In genomic region chr12:32312049-32312670, GRCh38 we compare ENCODE assay signal across 8 cellular contexts.
A peak's percentile ranks its signal among the peaks of the same experiment; 100 is the strongest.
DNase-seq lines count a peak whose midpoint lies in the region; ATAC-seq and TF ChIP-seq lines count a peak whose summit lies in the region.

No MANE protein-coding gene starts in this region.

- in situ Hi-C loops in GM13977 (cut with MboI; ENCODE audit: low pct_unique_long_range_greater_than_20kb, low sequenced_read_pairs, unreplicated experiment): loop anchor here (25.0 kb wide), 1 partner anchor 250 kb away; no protein-coding TSS in a partner anchor

- CTCF ChIA-PET in AG04449 (lab: Yijun Ruan, JAX): interaction anchor here (0.6 to 12.7 kb wide), 32 partner anchors 10 to 813 kb away, joined by 3 to 138 read pairs (median 4); partner anchors contain the start of gene BICD1

- H3K27ac ChIP-seq in WERI-Rb-1 (no peak overlapping the region), heart right ventricle (peak overlapping the region in 1 of 10 donors; percentile 47), smooth muscle cell (ENCODE audit: low read depth) (no peak overlapping the region)

- H3K4me2 ChIP-seq in smooth muscle cell: no peak overlapping the region

- TF ChIP-seq CTCF in AG04449 (IDR thresholded peaks at IDR 0.05; ENCODE audit: insufficient read depth, low read length, missing control alignments): peak; percentile 32
- TF ChIP-seq CTCF in GM13977 (IDR thresholded peaks at IDR 0.05; ENCODE audit: extremely low read depth, insufficient read depth, missing control alignments): peak; percentile 49
- peak; percentile 23; the same call in 1 of the 2 replicates for TF ChIP-seq CTCF in WERI-Rb-1 (IDR thresholded peaks at IDR 0.05; ENCODE audit: low read depth, low read length)
- peak; percentile 18 to 71 (median 55) for TF ChIP-seq CTCF in heart right ventricle (IDR thresholded peaks at IDR 0.05)
- peak; percentile 49 for TF ChIP-seq CTCF in smooth muscle cell (IDR thresholded peaks at IDR 0.05; ENCODE audit: borderline replicate concordance, insufficient read depth, poor library complexity, severe bottlenecking)

- no peak overlapping the region for H3K9ac ChIP-seq in smooth muscle cell (ENCODE audit: low read depth)

- 88 to 94% methylated on average over 2 of the region's 2 CpGs for WGBS in heart right ventricle, 2 donors
- 90% methylated on average over 2 of the region's 2 CpGs for WGBS in smooth muscle cell (ENCODE audit: low lambda C conversion rate)

- POLR2A ChIA-PET in AG04449 (lab: Yijun Ruan, JAX): interaction anchor here (1.3 kb wide), 1 partner anchor 252 kb away, joined by 5 read pairs; no protein-coding TSS in a partner anchor

- H3K4me1 ChIP-seq in heart right ventricle (peaks cover 0 to 22% (median 5%) of the 10 kb centered on the region in 9 donors), smooth muscle cell (ENCODE audit: low read depth) (peaks cover 6% of the 10 kb centered on the region)

- no peaks in the 10 kb centered on the region; the same call in 1 of the 2 replicates for H3K36me3 ChIP-seq in WERI-Rb-1
- H3K36me3 ChIP-seq in heart right ventricle: peaks cover 0 to 5% (median 0%) of the 10 kb centered on the region in 9 donors
- H3K36me3 ChIP-seq in smooth muscle cell (ENCODE audit: low read depth): no peaks in the 10 kb centered on the region

- H3K4me3 ChIP-seq in AG04449 (ENCODE audit: low read depth, low read length) (no peak overlapping the region), WERI-Rb-1 (ENCODE audit: low read depth, low read length) (no peak overlapping the region), heart right ventricle (no peak overlapping the region), smooth muscle cell (no peak overlapping the region)

- DNase-seq in AG04449 (ENCODE audit: low read depth, low spot score) (peak; percentile 14), GM13977 (ENCODE audit: low spot score) (peak; percentile 36), NCI-H2081 treated with DMSO at 0.1 percent for 48 hours (lab: John Stamatoyannopoulos, UW) (peak; percentile 38), WERI-Rb-1 (no peak), heart right ventricle (no peak), smooth muscle cell (lab: John Stamatoyannopoulos, UW; ENCODE audit: unreplicated experiment) (no peak)
- no peak for DNase-seq in stimulated activated naive CD4-positive, alpha-beta T cell treated with Interleukin-2 at 50 U/mL for 16 hours (lab: John Stamatoyannopoulos, UW)

- no peaks in the 10 kb centered on the region for H3F3A ChIP-seq in smooth muscle cell (ENCODE audit: low read depth)

- no peaks in the 10 kb centered on the region for H4K20me1 ChIP-seq in smooth muscle cell (ENCODE audit: low read depth)

- no peak overlapping the region for H2AFZ ChIP-seq in smooth muscle cell (ENCODE audit: low read depth)

- ATAC-seq in heart right ventricle (peak in 2 of 8 donors; percentile 62 to 64), GM18858 (IDR thresholded peaks at IDR 0.05; ENCODE audit: unreplicated experiment) (no peak)

- intact Hi-C loops in heart right ventricle (cut with DNase I): loop anchor here in 9 of 10 donors (1.0 to 10.0 kb wide), 11 partner anchors 250 to 660 kb away; partner anchors contain the start of gene ETFBKMT (in 2 of the 9)

- no peaks in the 10 kb centered on the region for H3K79me2 ChIP-seq in smooth muscle cell (ENCODE audit: low read depth)

- no peaks in the 10 kb centered on the region for H3K9me3 ChIP-seq in WERI-Rb-1 (ENCODE audit: severe bottlenecking)
- H3K9me3 ChIP-seq in heart right ventricle: no peaks in the 10 kb centered on the region
- H3K9me3 ChIP-seq in smooth muscle cell (replicated peaks; ENCODE audit: low read depth): no peaks in the 10 kb centered on the region

- no peaks in the 10 kb centered on the region for H3K27me3 ChIP-seq in WERI-Rb-1 (ENCODE audit: insufficient read depth, low read depth, severe bottlenecking)
- no peaks in the 10 kb centered on the region for H3K27me3 ChIP-seq in heart right ventricle
- no peaks in the 10 kb centered on the region for H3K27me3 ChIP-seq in smooth muscle cell (ENCODE audit: low read depth)

Comparison
In these comparisons a context has a peak if more than half of its experiments do, and no peak if none do; other contexts are left out.
1. DNase-seq: peak in AG04449 (single experiment), GM13977 (single experiment) and NCI-H2081 treated with DMSO at 0.1 percent for 48 hours (single experiment); none in WERI-Rb-1 (single experiment), heart right ventricle (0 of 2), smooth muscle cell (single experiment) and stimulated activated naive CD4-positive, alpha-beta T cell treated with Interleukin-2 at 50 U/mL for 16 hours (single experiment).
2. Peak in every context shown above with its lines, with median percentiles within 50 percentile points of each other: CTCF ChIP-seq.